Comparison of ENCODE assay signal across 15 cellular contexts in genomic region chr17:78401246-78401645, GRCh38. TPM values are rescaled to one million over a fixed set of nuclear protein-coding genes. Genes with fewer than 3 reads are reported as not detected.
A peak's percentile ranks its signal among the peaks of the same experiment; 100 is the strongest.
DNase-seq lines count a peak whose midpoint lies in the region; ATAC-seq and TF ChIP-seq lines count a peak whose summit lies in the region.
"Had no signal": no experiment of that assay in that cellular context is flagged by ENCODE, and none has a peak within 500 bp of the region (broad histone marks: within the 10 kb centered on the region; RNA-seq: fewer than 3 reads in every experiment).

No MANE protein-coding gene starts in this region.

- H3K36me3 ChIP-seq in RWPE2 (ENCODE audit: low read depth): peaks cover 95% of the 10 kb centered on the region
- peaks cover 97% of the 10 kb centered on the region for H3K36me3 ChIP-seq in upper lobe of right lung

- peak overlapping the region; percentile 44 for H3K27ac Mint-ChIP-seq in glutamatergic neuron (ENCODE audit: unreplicated experiment)

- intact Hi-C loops in left ventricle myocardium superior (cut with micrococcal nuclease) (no loop called here), left cardiac atrium (cut with DNase I) (no loop called here), upper lobe of right lung (cut with DNase I) (no loop called here)

- peaks cover 24% of the 10 kb centered on the region for H3K4me1 Mint-ChIP-seq in glutamatergic neuron (ENCODE audit: low read depth, unreplicated experiment)

- no peak overlapping the region for H3K4me3 Mint-ChIP-seq in glutamatergic neuron (ENCODE audit: unreplicated experiment)

- H3K36me3 Mint-ChIP-seq in glutamatergic neuron (ENCODE audit: unreplicated experiment): peaks cover 4% of the 10 kb centered on the region

- TF ChIP-seq CTCF in RWPE2 (IDR thresholded peaks at IDR 0.05; ENCODE audit: poor library complexity, severe bottlenecking): no peak
- no peak for TF ChIP-seq CTCF in glutamatergic neuron (IDR thresholded peaks at IDR 0.05; ENCODE audit: partially characterized antibody, unreplicated experiment)
- TF ChIP-seq CTCF in upper lobe of right lung (IDR thresholded peaks at IDR 0.05): no peak

- H3K4me3 ChIP-seq in RWPE2 (ENCODE audit: severe bottlenecking): no peak overlapping the region
- H3K4me3 ChIP-seq in upper lobe of right lung: no peak overlapping the region
- H3K4me3 ChIP-seq: GM12878 had no signal

- DNase-seq in left ventricle myocardium superior (peak; percentile 23), left cardiac atrium (no peak), RWPE2 (ENCODE audit: low spot score) (no peak), glutamatergic neuron (no peak), upper lobe of right lung (no peak), anterior cingulate cortex (lab: John Stamatoyannopoulos, UW) (no peak), hippocampal formation (lab: John Stamatoyannopoulos, UW) (no peak)
- DNase-seq: activated CD4-positive, alpha-beta T cell treated with anti-CD3 and anti-CD28 coated beads, Interleukin-2, amount 50 U/mL, for 1 hour; BE2C; DMS153; midbrain; NCI-H1694 treated with DMSO at 0.1 percent for 48 hours had no signal

- H3K4me1 ChIP-seq in RWPE2 (ENCODE audit: insufficient read depth, poor library complexity, severe bottlenecking) (peaks cover 25% of the 10 kb centered on the region), upper lobe of right lung (peaks cover 22% of the 10 kb centered on the region)
- H3K4me1 ChIP-seq: BE2C had no signal

- no peaks in the 10 kb centered on the region for H3K27me3 Mint-ChIP-seq in glutamatergic neuron (ENCODE audit: unreplicated experiment)

- ATAC-seq in left ventricle myocardium superior (no peak), left cardiac atrium (no peak), RWPE2 (ENCODE audit: low read depth) (peak; percentile 62), upper lobe of right lung (peak; percentile 46), GM19452 (IDR thresholded peaks at IDR 0.05; ENCODE audit: unreplicated experiment) (no peak)
- ATAC-seq: GM12878 had no signal

- H3K9me3 ChIP-seq in RWPE2 (ENCODE audit: severe bottlenecking) (no peaks in the 10 kb centered on the region), upper lobe of right lung (no peaks in the 10 kb centered on the region)
- H3K9me3 ChIP-seq: BE2C had no signal

- peak overlapping the region; percentile 80 for H3K27ac ChIP-seq in RWPE2 (ENCODE audit: poor library complexity, severe bottlenecking)
- no peak overlapping the region for H3K27ac ChIP-seq in upper lobe of right lung
- H3K27ac ChIP-seq: HL-60 had no signal

- H3K27me3 ChIP-seq in RWPE2 (ENCODE audit: insufficient read depth, poor library complexity, severe bottlenecking) (no peaks in the 10 kb centered on the region), upper lobe of right lung (no peaks in the 10 kb centered on the region)
- H3K27me3 ChIP-seq: BE2C had no signal

- H3K9me3 Mint-ChIP-seq in glutamatergic neuron (ENCODE audit: unreplicated experiment): peaks cover 3% of the 10 kb centered on the region

RNA-seq across cellular contexts. Expression of gene PGS1, which starts 22.8 kb away (rescaled TPM):
- total RNA-seq in left ventricle myocardium superior: 18.3 TPM
- 10 to 100 TPM; 17.7 to 24.3 TPM for total RNA-seq in left cardiac atrium
- total RNA-seq in glutamatergic neuron (ENCODE audit: unreplicated experiment): 50.2 TPM
- total RNA-seq in upper lobe of right lung: 95.5 TPM

RNA-seq across cellular contexts. Expression of gene SOCS3, which starts 41.4 kb away (rescaled TPM):
- 11.1 TPM for total RNA-seq in left ventricle myocardium superior
- total RNA-seq in left cardiac atrium: 10 to 100 TPM; 15.1 to 78.1 TPM
- 3.1 TPM for total RNA-seq in glutamatergic neuron (ENCODE audit: unreplicated experiment)
- 82.0 TPM for total RNA-seq in upper lobe of right lung

Comparison
In these comparisons a context has a peak if more than half of its experiments do, and no peak if none do; other contexts are left out.
1. ATAC-seq: peak in RWPE2 (single experiment) and upper lobe of right lung (single experiment); none in left ventricle myocardium superior (single experiment), left cardiac atrium (0 of 2) and GM19452 (single experiment).